ENCODE assay signal across 25 cellular contexts in genomic region chrX:125826080-125826479, GRCh38.
DNase-seq lines count a peak whose midpoint lies in the region; ATAC-seq and TF ChIP-seq lines count a peak whose summit lies in the region.
"Had no signal": no experiment of that assay in that cellular context is flagged by ENCODE, and none has a peak within 500 bp of the region (broad histone marks: within the 10 kb centered on the region; RNA-seq: fewer than 3 reads in every experiment).

No MANE protein-coding gene starts in this region.

- no peak for TF ChIP-seq POLR2A in right lobe of liver (IDR thresholded peaks at IDR 0.05)

- no peak overlapping the region for H3K27ac ChIP-seq in HEK293 (ENCODE audit: extremely low read depth, low read depth, low read length)
- H3K27ac ChIP-seq in Panc1 (ENCODE audit: low read length) = no peak overlapping the region
- H3K27ac ChIP-seq in right lobe of liver = no peak overlapping the region
- no peak overlapping the region for H3K27ac ChIP-seq in SJCRH30
- H3K27ac ChIP-seq: coronary artery, prostate gland, skin epidermis, uterus had no signal

- intact Hi-C loops in Panc1 (cut with micrococcal nuclease; ENCODE audit: unreplicated experiment) = no loop called here
- intact Hi-C loops in right lobe of liver (cut with DNase I) = no loop called here

- no TSS peak for BruUV-seq in Panc1 (replicated peaks; lab: Mats Ljungman, UMichigan)

- no peak for DNase-seq in Panc1 (ENCODE audit: low read depth, low spot score)
- no peak for DNase-seq in right lobe of liver
- no peak for DNase-seq in SJCRH30
- DNase-seq in globus pallidus (ENCODE audit: low spot score) = no peak
- DNase-seq: activated CD4-positive, alpha-beta memory T cell treated with anti-CD3 and anti-CD28 coated beads, Interleukin-2, amount 10 ng/mL, durations not matched to agents 7 days and 5 days; activated T-cell treated with anti-CD3 and anti-CD28 coated beads, Interleukin-2, amount 50 U/mL, for 4 hours; Caco-2; foreskin fibroblast; GDM1; hippocampal formation; kidney glomerular epithelial cell; MG63; NCI-H187; Right ventricle myocardium superior; stimulated activated CD4-positive, alpha-beta T cell treated with anti-CD3 and anti-CD28 coated beads, Interleukin-4, amount 100 ng/mL, for 1 hour; T-helper 1 cell; uterus had no signal

- no peaks in the 10 kb centered on the region for H3K36me3 ChIP-seq in HEK293 (ENCODE audit: control insufficient read depth in 2 of 2, insufficient read depth in 1 of 2, low read length in 2 of 2)
- no peaks in the 10 kb centered on the region for H3K36me3 ChIP-seq in Panc1 (ENCODE audit: control insufficient read depth, insufficient read depth, low read length)
- no peaks in the 10 kb centered on the region for H3K36me3 ChIP-seq in right lobe of liver
- H3K36me3 ChIP-seq in SJCRH30 = no peaks in the 10 kb centered on the region
- H3K36me3 ChIP-seq: MG63, prostate gland, uterus had no signal

- H3K9me3 ChIP-seq in HEK293 (ENCODE audit: control insufficient read depth, insufficient read depth, low read depth, low read length) (no peaks in the 10 kb centered on the region), Panc1 (ENCODE audit: control insufficient read depth, insufficient read depth, low read depth, low read length) (no peaks in the 10 kb centered on the region), right lobe of liver (no peaks in the 10 kb centered on the region), SJCRH30 (replicated peaks) (no peaks in the 10 kb centered on the region)
- H3K9me3 ChIP-seq: Caco-2, MG63, prostate gland, uterus had no signal

- CTCF ChIA-PET in HEK293 (lab: Yijun Ruan, JAX) (interaction anchor here (0.6 kb wide), 1 partner anchor 297 kb away, joined by 7 read pairs; no protein-coding TSS in a partner anchor), Panc1 (lab: Charles Lee) (no interaction called here)

- in situ Hi-C loops in Panc1 (cut with HindIII; ENCODE audit: low pct_unique_long_range_greater_than_20kb, low sequenced_read_pairs) = no loop called here

- ATAC-seq in Panc1 (no peak), right lobe of liver (peak; percentile 50 to 62 (median 58)), HG03280 (IDR thresholded peaks at IDR 0.05; ENCODE audit: unreplicated experiment) (no peak), GM18511 (IDR thresholded peaks at IDR 0.05; ENCODE audit: unreplicated experiment) (no peak)
- ATAC-seq: activated T-cell treated with anti-CD3 and anti-CD28 coated beads, Interleukin-2, amount 50 U/mL, for 4 hours; natural killer cell treated with Interleukin-12 subunit alpha and Interleukin-12 subunit beta and Interleukin-15 and Interleukin-18, amount 100 ng/mL, for 72 hours had no signal

- H3K4me1 ChIP-seq in HEK293 (ENCODE audit: control insufficient read depth, insufficient read depth, low read length) = no peaks in the 10 kb centered on the region
- H3K4me1 ChIP-seq in Panc1 (ENCODE audit: control insufficient read depth, insufficient read depth, low read length) = no peaks in the 10 kb centered on the region
- H3K4me1 ChIP-seq in right lobe of liver = no peaks in the 10 kb centered on the region
- H3K4me1 ChIP-seq in SJCRH30 = no peaks in the 10 kb centered on the region
- H3K4me1 ChIP-seq: Caco-2, prostate gland, uterus had no signal

- H3K4me3 ChIP-seq in HEK293 (ENCODE audit: low read depth, low read length) = no peak overlapping the region
- no peak overlapping the region for H3K4me3 ChIP-seq in Panc1 (ENCODE audit: low read depth in 2 of 2, low read length in 2 of 2)
- H3K4me3 ChIP-seq in right lobe of liver = no peak overlapping the region
- H3K4me3 ChIP-seq in SJCRH30 = no peak overlapping the region
- H3K4me3 ChIP-seq: coronary artery, MG63, prostate gland, skin epidermis, uterus had no signal

- H3K27me3 ChIP-seq in Panc1 (ENCODE audit: control insufficient read depth, insufficient read depth, low read length) (no peaks in the 10 kb centered on the region), right lobe of liver (no peaks in the 10 kb centered on the region), SJCRH30 (no peaks in the 10 kb centered on the region)
- H3K27me3 ChIP-seq: MG63, uterus had no signal

- TF ChIP-seq CTCF in GM12873 (IDR thresholded peaks at IDR 0.05; ENCODE audit: insufficient read depth, low read depth, low read length, missing control alignments) (peak; percentile 25), HEK293 (tag by site-specific recombination; IDR thresholded peaks at IDR 0.05) (no peak), Panc1 (IDR thresholded peaks at IDR 0.05) (peak; percentile 31), right lobe of liver (IDR thresholded peaks at IDR 0.05) (peak; percentile 14 to 50 (median 38))

- POLR2A ChIA-PET in HEK293 (lab: Yijun Ruan, JAX) (no interaction called here), Panc1 (lab: Charles Lee) (no interaction called here)

- WGBS in right lobe of liver (ENCODE audit: insufficient coverage, low coverage, low lambda C conversion rate, missing lambda C conversion rate) = no CpG with 5 or more reads among the region's 2 CpGs

TF ChIP-seq in HEK293, 187 proteins besides CTCF, POLR2A, EP300 and RAD21:
- TF ChIP-seq KLF8 (tag by site-specific recombination; IDR thresholded peaks at IDR 0.05) (no peak), ZNF654 (tag by site-specific recombination; IDR thresholded peaks at IDR 0.05; ENCODE audit: low read depth) (0 out of 2 replicates have a peak, but pooled peaks have one; percentile 5)

Comparison
In these comparisons a context has a peak if more than half of its experiments do, and no peak if none do; other contexts are left out.
1. ATAC-seq: peak in right lobe of liver (4 of 4); none in Panc1 (single experiment), HG03280 (single experiment) and GM18511 (single experiment).